In the genomic region with DNA sequence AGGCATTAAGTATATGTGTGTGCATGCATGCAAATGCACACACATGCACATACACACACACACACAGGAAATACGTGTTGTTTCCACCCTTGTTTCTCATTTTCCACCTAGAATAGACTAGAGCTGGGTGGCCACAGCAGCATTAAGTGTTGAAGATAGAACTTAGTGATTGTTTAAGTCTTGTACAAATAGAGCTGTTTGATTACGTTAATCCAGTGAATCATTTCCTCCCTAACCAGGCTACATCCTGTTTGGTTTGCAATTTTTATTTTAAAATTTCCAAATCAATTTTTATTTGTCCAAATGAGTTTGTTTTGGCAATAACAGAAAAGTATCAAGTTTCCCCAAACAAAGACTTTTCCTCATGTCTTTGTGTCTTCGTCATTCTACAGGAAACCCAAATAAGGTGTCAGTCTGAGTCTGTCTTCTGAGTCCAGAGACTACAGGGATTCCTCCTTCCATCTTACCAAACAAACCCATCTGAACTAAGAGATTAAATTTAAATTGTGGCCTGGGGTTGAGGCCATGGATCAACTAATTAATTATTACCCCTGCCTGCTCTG, we compare ENCODE assay signal across 9 cellular contexts.
DNase-seq lines count a peak whose midpoint lies in the region; ATAC-seq, FAIRE-seq and TF ChIP-seq lines count a peak whose summit lies in the region.
"Had no signal": no experiment of that assay in that cellular context is flagged by ENCODE, and none has a peak within 500 bp of the region (broad histone marks: within the 10 kb centered on the region; RNA-seq: fewer than 3 reads in every experiment).

No MANE protein-coding gene starts in this region.

- H3K36me3 Mint-ChIP-seq in T-helper 2 cell treated with Interferon-gamma antibody and Interleukin-4, amounts not matched to agents 5 μg/mL and 100 μg/mL, for 36 hours (ENCODE audit: low read depth): no peaks in the 10 kb centered on the region

- H3K27ac ChIP-seq in A549: peak overlapping the region; percentile 71 to 85
- peak overlapping the region in 2 of 4 donors; percentile 46 to 67 for H3K27ac ChIP-seq in Peyer's patch

- peak; percentile 94 to 98; a peak in 4 of 5 replicates for TF ChIP-seq EP300 in A549 (IDR thresholded peaks at IDR 0.05)

- H3K4me2 ChIP-seq in A549: peak overlapping the region; percentile 75

- peaks cover 8% of the 10 kb centered on the region for H3K4me1 Mint-ChIP-seq in T-helper 2 cell treated with Interferon-gamma antibody and Interleukin-4, amounts not matched to agents 5 μg/mL and 100 μg/mL, for 36 hours (ENCODE audit: low read depth)

- ATAC-seq in A549 (peak; percentile 93 to 95), GM19023 (IDR thresholded peaks at IDR 0.05; ENCODE audit: unreplicated experiment) (peak; percentile 40)

- H3K27me3 Mint-ChIP-seq in T-helper 2 cell treated with Interferon-gamma antibody and Interleukin-4, amounts not matched to agents 5 μg/mL and 100 μg/mL, for 36 hours (ENCODE audit: low read depth): no peaks in the 10 kb centered on the region

- H3K4me3 ChIP-seq in A549 (peak overlapping the region; percentile 16; the same call in 1 of the 3 replicates), Peyer's patch (no peak overlapping the region)

- 0 out of 3 replicates have a peak, but pooled peaks cover 5% of the 10 kb centered on the region for H3K9me3 ChIP-seq in A549
- H3K9me3 ChIP-seq in Peyer's patch: no peaks in the 10 kb centered on the region

- 1% methylated on average over 3 of the region's 3 CpGs for WGBS in A549 (ENCODE audit: missing lambda C conversion rate)

- no peaks in the 10 kb centered on the region for H3K27me3 ChIP-seq in Peyer's patch

- DNase-seq in A549 (ENCODE audit: low read depth in 1 of 2, low spot score in 1 of 2) (peak; percentile 58 to 91), glomerular endothelial cell (ENCODE audit: extremely low read depth, low read depth, low spot score) (peak; percentile 93), OCI-M2 (lab: John Stamatoyannopoulos, UW; ENCODE audit: unreplicated experiment) (no peak), HK-2 (ENCODE audit: unreplicated experiment) (no peak), Peyer's patch (no peak), NK-92 (lab: John Stamatoyannopoulos, UW; ENCODE audit: unreplicated experiment) (no peak)
- no peak for DNase-seq in T-helper 2 cell treated with Interferon-gamma antibody and Interleukin-4, amounts not matched to agents 5 μg/mL and 100 μg/mL, for 36 hours (ENCODE audit: low spot score)

- H3K36me3 ChIP-seq in Peyer's patch: no peaks in the 10 kb centered on the region

- peak overlapping the region; percentile 29 for H3K27ac Mint-ChIP-seq in T-helper 2 cell treated with Interferon-gamma antibody and Interleukin-4, amounts not matched to agents 5 μg/mL and 100 μg/mL, for 36 hours

- no peak for TF ChIP-seq CTCF in A549 (IDR thresholded peaks at IDR 0.05)
- TF ChIP-seq CTCF in Peyer's patch (IDR thresholded peaks at IDR 0.05): no peak

- no peaks in the 10 kb centered on the region for H3K9me3 Mint-ChIP-seq in T-helper 2 cell treated with Interferon-gamma antibody and Interleukin-4, amounts not matched to agents 5 μg/mL and 100 μg/mL, for 36 hours

- FAIRE-seq in A549 (lab: Jason Lieb, UNC): peak; percentile 82
- FAIRE-seq: TTC549 had no signal

- no peak; a peak in 2 of 5 replicates for TF ChIP-seq RAD21 in A549 (conservative IDR thresholded peaks at IDR 0.05 in 1 of 2, IDR thresholded peaks at IDR 0.05 in 1 of 2)

- TF ChIP-seq POLR2A in A549 (IDR thresholded peaks at IDR 0.05; ENCODE audit: low read length) (no peak), Peyer's patch (IDR thresholded peaks at IDR 0.05) (no peak)

- peaks cover 26% of the 10 kb centered on the region for H3K4me1 ChIP-seq in A549
- no peaks in the 10 kb centered on the region for H3K4me1 ChIP-seq in Peyer's patch

- peak overlapping the region; percentile 2 for H3K4me3 Mint-ChIP-seq in T-helper 2 cell treated with Interferon-gamma antibody and Interleukin-4, amounts not matched to agents 5 μg/mL and 100 μg/mL, for 36 hours

- CTCF ChIA-PET in A549 (lab: Yijun Ruan, JAX): interaction anchor here (0.6 to 2.1 kb wide), 9 partner anchors 11 to 1806 kb away, joined by 3 to 6 read pairs (median 4); no protein-coding TSS in a partner anchor

- POLR2A ChIA-PET in A549 (lab: Yijun Ruan, JAX): interaction anchor here (0.6 to 1.7 kb wide), 4 partner anchors 9 to 849 kb away, joined by 3 to 7 read pairs (median 6); no protein-coding TSS in a partner anchor

TF ChIP-seq in A549, 52 proteins besides CTCF, POLR2A, EP300 and RAD21 (continues in another document):
- TF ChIP-seq MYC (IDR thresholded peaks at IDR 0.05; ENCODE audit: borderline replicate concordance, low read length): no peak
- no peak for TF ChIP-seq HDAC2 (IDR thresholded peaks at IDR 0.05)
- no peak for TF ChIP-seq RNF2 (IDR thresholded peaks at IDR 0.05; ENCODE audit: borderline replicate concordance, low read depth)
- TF ChIP-seq CHD4 (IDR thresholded peaks at IDR 0.05; ENCODE audit: borderline replicate concordance): no peak
- no peak for TF ChIP-seq RARB (CRISPR knock-in tag; IDR thresholded peaks at IDR 0.05)
- peak; percentile 93 for TF ChIP-seq FOSL2 (IDR thresholded peaks at IDR 0.05)
- TF ChIP-seq FOSL2 (CRISPR knock-in tag; IDR thresholded peaks at IDR 0.05): peak; percentile 96
- TF ChIP-seq, protein P1, sequence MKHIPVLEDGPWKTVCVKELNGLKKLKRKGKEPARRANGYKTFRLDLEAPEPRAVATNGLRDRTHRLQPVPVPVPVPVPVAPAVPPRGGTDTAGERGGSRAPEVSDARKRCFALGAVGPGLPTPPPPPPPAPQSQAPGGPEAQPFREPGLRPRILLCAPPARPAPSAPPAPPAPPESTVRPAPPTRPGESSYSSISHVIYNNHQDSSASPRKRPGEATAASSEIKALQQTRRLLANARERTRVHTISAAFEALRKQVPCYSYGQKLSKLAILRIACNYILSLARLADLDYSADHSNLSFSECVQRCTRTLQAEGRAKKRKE (CRISPR knock-in tag; IDR thresholded peaks at IDR 0.05; ENCODE audit: low read depth): no peak
- no peak for TF ChIP-seq CHD2 (IDR thresholded peaks at IDR 0.05; ENCODE audit: low read length, partially characterized antibody)
- TF ChIP-seq FOSB (CRISPR knock-in tag; IDR thresholded peaks at IDR 0.05): no peak
- no peak for TF ChIP-seq BHLHE40 (IDR thresholded peaks at IDR 0.05; ENCODE audit: low read depth, low read length)
- peak; percentile 93 for TF ChIP-seq GATA3 (IDR thresholded peaks at IDR 0.05; ENCODE audit: borderline replicate concordance)
- no peak for TF ChIP-seq EHMT2 (IDR thresholded peaks at IDR 0.05; ENCODE audit: low read depth)
- peak; percentile 29 for TF ChIP-seq ZFP36 (IDR thresholded peaks at IDR 0.05; ENCODE audit: borderline replicate concordance, partially characterized antibody)
- TF ChIP-seq JUN (IDR thresholded peaks at IDR 0.05): peak; percentile 94 to 100
- TF ChIP-seq, protein P2, sequence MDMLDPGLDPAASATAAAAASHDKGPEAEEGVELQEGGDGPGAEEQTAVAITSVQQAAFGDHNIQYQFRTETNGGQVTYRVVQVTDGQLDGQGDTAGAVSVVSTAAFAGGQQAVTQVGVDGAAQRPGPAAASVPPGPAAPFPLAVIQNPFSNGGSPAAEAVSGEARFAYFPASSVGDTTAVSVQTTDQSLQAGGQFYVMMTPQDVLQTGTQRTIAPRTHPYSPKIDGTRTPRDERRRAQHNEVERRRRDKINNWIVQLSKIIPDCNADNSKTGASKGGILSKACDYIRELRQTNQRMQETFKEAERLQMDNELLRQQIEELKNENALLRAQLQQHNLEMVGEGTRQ (IDR thresholded peaks at IDR 0.05): no peak
- no peak for TF ChIP-seq RFX5 (IDR thresholded peaks at IDR 0.05)
- TF ChIP-seq ESRRA (IDR thresholded peaks at IDR 0.05; ENCODE audit: borderline replicate concordance, low read length): no peak
- TF ChIP-seq NPAS2 (CRISPR knock-in tag; IDR thresholded peaks at IDR 0.05; ENCODE audit: borderline replicate concordance): no peak
- no peak for TF ChIP-seq HOXB13 (CRISPR knock-in tag; IDR thresholded peaks at IDR 0.05; ENCODE audit: low read depth)
- no peak for TF ChIP-seq KDM5A (IDR thresholded peaks at IDR 0.05)
- TF ChIP-seq, protein P3, sequence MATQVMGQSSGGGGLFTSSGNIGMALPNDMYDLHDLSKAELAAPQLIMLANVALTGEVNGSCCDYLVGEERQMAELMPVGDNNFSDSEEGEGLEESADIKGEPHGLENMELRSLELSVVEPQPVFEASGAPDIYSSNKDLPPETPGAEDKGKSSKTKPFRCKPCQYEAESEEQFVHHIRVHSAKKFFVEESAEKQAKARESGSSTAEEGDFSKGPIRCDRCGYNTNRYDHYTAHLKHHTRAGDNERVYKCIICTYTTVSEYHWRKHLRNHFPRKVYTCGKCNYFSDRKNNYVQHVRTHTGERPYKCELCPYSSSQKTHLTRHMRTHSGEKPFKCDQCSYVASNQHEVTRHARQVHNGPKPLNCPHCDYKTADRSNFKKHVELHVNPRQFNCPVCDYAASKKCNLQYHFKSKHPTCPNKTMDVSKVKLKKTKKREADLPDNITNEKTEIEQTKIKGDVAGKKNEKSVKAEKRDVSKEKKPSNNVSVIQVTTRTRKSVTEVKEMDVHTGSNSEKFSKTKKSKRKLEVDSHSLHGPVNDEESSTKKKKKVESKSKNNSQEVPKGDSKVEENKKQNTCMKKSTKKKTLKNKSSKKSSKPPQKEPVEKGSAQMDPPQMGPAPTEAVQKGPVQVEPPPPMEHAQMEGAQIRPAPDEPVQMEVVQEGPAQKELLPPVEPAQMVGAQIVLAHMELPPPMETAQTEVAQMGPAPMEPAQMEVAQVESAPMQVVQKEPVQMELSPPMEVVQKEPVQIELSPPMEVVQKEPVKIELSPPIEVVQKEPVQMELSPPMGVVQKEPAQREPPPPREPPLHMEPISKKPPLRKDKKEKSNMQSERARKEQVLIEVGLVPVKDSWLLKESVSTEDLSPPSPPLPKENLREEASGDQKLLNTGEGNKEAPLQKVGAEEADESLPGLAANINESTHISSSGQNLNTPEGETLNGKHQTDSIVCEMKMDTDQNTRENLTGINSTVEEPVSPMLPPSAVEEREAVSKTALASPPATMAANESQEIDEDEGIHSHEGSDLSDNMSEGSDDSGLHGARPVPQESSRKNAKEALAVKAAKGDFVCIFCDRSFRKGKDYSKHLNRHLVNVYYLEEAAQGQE (IDR thresholded peaks at IDR 0.05): no peak
- peak; percentile 60; the same call in 1 of the 2 replicates for TF ChIP-seq FOXS1 (CRISPR knock-in tag; IDR thresholded peaks at IDR 0.05)

Comparison
In these comparisons a context has a peak if more than half of its experiments do, and no peak if none do; other contexts are left out.
1. DNase-seq: peak in A549 (2 of 2) and glomerular endothelial cell (single experiment); none in T-helper 2 cell treated with Interferon-gamma antibody and Interleukin-4, amounts not matched to agents 5 μg/mL and 100 μg/mL, for 36 hours (single experiment), OCI-M2 (single experiment), HK-2 (single experiment), Peyer's patch (0 of 3) and NK-92 (single experiment).